In the genomic region with DNA sequence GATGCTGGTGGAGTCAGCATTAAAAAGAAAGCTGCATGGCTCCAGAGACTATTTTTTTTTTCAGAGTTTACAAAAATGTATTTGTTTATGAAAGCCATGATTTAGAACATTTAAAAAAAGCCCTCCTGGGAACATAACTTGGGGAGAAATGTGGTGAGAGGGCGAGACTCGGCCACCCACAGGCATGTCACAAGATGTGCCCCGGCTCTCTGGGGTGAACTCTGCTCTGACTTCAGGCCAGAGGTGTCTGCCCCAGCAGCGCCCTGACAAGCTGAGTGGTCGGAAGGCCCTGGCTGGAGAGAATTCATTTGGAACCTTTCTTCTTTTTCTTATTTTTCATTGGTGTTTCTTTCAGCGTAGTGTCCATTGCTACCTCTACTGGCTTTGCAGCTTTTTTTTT, we compare ENCODE assay signal across 2 cellular contexts.
TF ChIP-seq lines count a peak whose summit lies in the region.

No MANE protein-coding gene starts in this region.

TF ChIP-seq in GM23338, 12 proteins besides CTCF, POLR2A, EP300 and RAD21 (continued from another document):
- TF ChIP-seq ZNF462 (CRISPR knock-in tag; IDR thresholded peaks at IDR 0.05) (no peak), ZNF331 (CRISPR knock-in tag; IDR thresholded peaks at IDR 0.05; ENCODE audit: low read depth) (no peak), ZNF114 (CRISPR knock-in tag; IDR thresholded peaks at IDR 0.05) (no peak), EZH2 (IDR thresholded peaks at IDR 0.05; ENCODE audit: low read depth, unreplicated experiment) (no peak)

TF ChIP-seq in WTC11, 78 proteins besides CTCF, POLR2A, EP300 and RAD21 (continued from another document):
- TF ChIP-seq, protein P1, sequence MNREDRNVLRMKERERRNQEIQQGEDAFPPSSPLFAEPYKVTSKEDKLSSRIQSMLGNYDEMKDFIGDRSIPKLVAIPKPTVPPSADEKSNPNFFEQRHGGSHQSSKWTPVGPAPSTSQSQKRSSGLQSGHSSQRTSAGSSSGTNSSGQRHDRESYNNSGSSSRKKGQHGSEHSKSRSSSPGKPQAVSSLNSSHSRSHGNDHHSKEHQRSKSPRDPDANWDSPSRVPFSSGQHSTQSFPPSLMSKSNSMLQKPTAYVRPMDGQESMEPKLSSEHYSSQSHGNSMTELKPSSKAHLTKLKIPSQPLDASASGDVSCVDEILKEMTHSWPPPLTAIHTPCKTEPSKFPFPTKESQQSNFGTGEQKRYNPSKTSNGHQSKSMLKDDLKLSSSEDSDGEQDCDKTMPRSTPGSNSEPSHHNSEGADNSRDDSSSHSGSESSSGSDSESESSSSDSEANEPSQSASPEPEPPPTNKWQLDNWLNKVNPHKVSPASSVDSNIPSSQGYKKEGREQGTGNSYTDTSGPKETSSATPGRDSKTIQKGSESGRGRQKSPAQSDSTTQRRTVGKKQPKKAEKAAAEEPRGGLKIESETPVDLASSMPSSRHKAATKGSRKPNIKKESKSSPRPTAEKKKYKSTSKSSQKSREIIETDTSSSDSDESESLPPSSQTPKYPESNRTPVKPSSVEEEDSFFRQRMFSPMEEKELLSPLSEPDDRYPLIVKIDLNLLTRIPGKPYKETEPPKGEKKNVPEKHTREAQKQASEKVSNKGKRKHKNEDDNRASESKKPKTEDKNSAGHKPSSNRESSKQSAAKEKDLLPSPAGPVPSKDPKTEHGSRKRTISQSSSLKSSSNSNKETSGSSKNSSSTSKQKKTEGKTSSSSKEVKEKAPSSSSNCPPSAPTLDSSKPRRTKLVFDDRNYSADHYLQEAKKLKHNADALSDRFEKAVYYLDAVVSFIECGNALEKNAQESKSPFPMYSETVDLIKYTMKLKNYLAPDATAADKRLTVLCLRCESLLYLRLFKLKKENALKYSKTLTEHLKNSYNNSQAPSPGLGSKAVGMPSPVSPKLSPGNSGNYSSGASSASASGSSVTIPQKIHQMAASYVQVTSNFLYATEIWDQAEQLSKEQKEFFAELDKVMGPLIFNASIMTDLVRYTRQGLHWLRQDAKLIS (CRISPR knock-in tag; IDR thresholded peaks at IDR 0.05; ENCODE audit: borderline replicate concordance), result no peak
- no peak for TF ChIP-seq NR3C1 (CRISPR knock-in tag; conservative IDR thresholded peaks at IDR 0.05; ENCODE audit: low read depth)
- TF ChIP-seq TCF7 (CRISPR knock-in tag; IDR thresholded peaks at IDR 0.05; ENCODE audit: low read depth), result no peak
- no peak for TF ChIP-seq NR2C2 (CRISPR knock-in tag; IDR thresholded peaks at IDR 0.05)
- no peak for TF ChIP-seq ATF6 (CRISPR knock-in tag; IDR thresholded peaks at IDR 0.05)
- TF ChIP-seq, protein P2, sequence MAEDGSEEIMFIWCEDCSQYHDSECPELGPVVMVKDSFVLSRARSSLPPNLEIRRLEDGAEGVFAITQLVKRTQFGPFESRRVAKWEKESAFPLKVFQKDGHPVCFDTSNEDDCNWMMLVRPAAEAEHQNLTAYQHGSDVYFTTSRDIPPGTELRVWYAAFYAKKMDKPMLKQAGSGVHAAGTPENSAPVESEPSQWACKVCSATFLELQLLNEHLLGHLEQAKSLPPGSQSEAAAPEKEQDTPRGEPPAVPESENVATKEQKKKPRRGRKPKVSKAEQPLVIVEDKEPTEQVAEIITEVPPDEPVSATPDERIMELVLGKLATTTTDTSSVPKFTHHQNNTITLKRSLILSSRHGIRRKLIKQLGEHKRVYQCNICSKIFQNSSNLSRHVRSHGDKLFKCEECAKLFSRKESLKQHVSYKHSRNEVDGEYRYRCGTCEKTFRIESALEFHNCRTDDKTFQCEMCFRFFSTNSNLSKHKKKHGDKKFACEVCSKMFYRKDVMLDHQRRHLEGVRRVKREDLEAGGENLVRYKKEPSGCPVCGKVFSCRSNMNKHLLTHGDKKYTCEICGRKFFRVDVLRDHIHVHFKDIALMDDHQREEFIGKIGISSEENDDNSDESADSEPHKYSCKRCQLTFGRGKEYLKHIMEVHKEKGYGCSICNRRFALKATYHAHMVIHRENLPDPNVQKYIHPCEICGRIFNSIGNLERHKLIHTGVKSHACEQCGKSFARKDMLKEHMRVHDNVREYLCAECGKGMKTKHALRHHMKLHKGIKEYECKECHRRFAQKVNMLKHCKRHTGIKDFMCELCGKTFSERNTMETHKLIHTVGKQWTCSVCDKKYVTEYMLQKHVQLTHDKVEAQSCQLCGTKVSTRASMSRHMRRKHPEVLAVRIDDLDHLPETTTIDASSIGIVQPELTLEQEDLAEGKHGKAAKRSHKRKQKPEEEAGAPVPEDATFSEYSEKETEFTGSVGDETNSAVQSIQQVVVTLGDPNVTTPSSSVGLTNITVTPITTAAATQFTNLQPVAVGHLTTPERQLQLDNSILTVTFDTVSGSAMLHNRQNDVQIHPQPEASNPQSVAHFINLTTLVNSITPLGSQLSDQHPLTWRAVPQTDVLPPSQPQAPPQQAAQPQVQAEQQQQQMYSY (CRISPR knock-in tag; IDR thresholded peaks at IDR 0.05), result no peak
- no peak for TF ChIP-seq SMAD3 (CRISPR knock-in tag; IDR thresholded peaks at IDR 0.05; ENCODE audit: borderline replicate concordance)
- TF ChIP-seq, protein P3, sequence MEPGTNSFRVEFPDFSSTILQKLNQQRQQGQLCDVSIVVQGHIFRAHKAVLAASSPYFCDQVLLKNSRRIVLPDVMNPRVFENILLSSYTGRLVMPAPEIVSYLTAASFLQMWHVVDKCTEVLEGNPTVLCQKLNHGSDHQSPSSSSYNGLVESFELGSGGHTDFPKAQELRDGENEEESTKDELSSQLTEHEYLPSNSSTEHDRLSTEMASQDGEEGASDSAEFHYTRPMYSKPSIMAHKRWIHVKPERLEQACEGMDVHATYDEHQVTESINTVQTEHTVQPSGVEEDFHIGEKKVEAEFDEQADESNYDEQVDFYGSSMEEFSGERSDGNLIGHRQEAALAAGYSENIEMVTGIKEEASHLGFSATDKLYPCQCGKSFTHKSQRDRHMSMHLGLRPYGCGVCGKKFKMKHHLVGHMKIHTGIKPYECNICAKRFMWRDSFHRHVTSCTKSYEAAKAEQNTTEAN (CRISPR knock-in tag; IDR thresholded peaks at IDR 0.05), result no peak
- TF ChIP-seq, protein P4, sequence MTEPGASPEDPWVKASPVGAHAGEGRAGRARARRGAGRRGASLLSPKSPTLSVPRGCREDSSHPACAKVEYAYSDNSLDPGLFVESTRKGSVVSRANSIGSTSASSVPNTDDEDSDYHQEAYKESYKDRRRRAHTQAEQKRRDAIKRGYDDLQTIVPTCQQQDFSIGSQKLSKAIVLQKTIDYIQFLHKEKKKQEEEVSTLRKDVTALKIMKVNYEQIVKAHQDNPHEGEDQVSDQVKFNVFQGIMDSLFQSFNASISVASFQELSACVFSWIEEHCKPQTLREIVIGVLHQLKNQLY (CRISPR knock-in tag; IDR thresholded peaks at IDR 0.05), result no peak
- no peak for TF ChIP-seq GRHL2 (CRISPR knock-in tag; IDR thresholded peaks at IDR 0.05; ENCODE audit: insufficient replicate concordance, severe bottlenecking)
- TF ChIP-seq, protein P5, sequence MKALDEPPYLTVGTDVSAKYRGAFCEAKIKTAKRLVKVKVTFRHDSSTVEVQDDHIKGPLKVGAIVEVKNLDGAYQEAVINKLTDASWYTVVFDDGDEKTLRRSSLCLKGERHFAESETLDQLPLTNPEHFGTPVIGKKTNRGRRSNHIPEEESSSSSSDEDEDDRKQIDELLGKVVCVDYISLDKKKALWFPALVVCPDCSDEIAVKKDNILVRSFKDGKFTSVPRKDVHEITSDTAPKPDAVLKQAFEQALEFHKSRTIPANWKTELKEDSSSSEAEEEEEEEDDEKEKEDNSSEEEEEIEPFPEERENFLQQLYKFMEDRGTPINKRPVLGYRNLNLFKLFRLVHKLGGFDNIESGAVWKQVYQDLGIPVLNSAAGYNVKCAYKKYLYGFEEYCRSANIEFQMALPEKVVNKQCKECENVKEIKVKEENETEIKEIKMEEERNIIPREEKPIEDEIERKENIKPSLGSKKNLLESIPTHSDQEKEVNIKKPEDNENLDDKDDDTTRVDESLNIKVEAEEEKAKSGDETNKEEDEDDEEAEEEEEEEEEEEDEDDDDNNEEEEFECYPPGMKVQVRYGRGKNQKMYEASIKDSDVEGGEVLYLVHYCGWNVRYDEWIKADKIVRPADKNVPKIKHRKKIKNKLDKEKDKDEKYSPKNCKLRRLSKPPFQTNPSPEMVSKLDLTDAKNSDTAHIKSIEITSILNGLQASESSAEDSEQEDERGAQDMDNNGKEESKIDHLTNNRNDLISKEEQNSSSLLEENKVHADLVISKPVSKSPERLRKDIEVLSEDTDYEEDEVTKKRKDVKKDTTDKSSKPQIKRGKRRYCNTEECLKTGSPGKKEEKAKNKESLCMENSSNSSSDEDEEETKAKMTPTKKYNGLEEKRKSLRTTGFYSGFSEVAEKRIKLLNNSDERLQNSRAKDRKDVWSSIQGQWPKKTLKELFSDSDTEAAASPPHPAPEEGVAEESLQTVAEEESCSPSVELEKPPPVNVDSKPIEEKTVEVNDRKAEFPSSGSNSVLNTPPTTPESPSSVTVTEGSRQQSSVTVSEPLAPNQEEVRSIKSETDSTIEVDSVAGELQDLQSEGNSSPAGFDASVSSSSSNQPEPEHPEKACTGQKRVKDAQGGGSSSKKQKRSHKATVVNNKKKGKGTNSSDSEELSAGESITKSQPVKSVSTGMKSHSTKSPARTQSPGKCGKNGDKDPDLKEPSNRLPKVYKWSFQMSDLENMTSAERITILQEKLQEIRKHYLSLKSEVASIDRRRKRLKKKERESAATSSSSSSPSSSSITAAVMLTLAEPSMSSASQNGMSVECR (CRISPR knock-in tag; IDR thresholded peaks at IDR 0.05; ENCODE audit: borderline replicate concordance), result no peak
- no peak for TF ChIP-seq ZSCAN18 (CRISPR knock-in tag; IDR thresholded peaks at IDR 0.05)
- TF ChIP-seq ZNF121 (CRISPR knock-in tag; IDR thresholded peaks at IDR 0.05), result no peak
- TF ChIP-seq GABPB1 (CRISPR knock-in tag; IDR thresholded peaks at IDR 0.05), result no peak
- no peak for TF ChIP-seq JAZF1 (CRISPR knock-in tag; IDR thresholded peaks at IDR 0.05)
- TF ChIP-seq FOXK1 (CRISPR knock-in tag; IDR thresholded peaks at IDR 0.05), result no peak
- TF ChIP-seq TEAD4 (CRISPR knock-in tag; IDR thresholded peaks at IDR 0.05), result no peak
- no peak for TF ChIP-seq E2F5 (CRISPR knock-in tag; IDR thresholded peaks at IDR 0.05)
- no peak for TF ChIP-seq RELA (CRISPR knock-in tag; IDR thresholded peaks at IDR 0.05; ENCODE audit: borderline replicate concordance)
